ENCODE assay signal across 33 cellular contexts in genomic region chr20:8635048-8635572, GRCh38.
"Had no signal": no experiment of that assay in that cellular context is flagged by ENCODE, and none has a peak within 500 bp of the region (broad histone marks: within the 10 kb centered on the region; RNA-seq: fewer than 3 reads in every experiment).

No MANE protein-coding gene starts in this region.

- H3K79me2 ChIP-seq: parathyroid adenoma had no signal

- H3K27me3 Mint-ChIP-seq: naive thymus-derived CD8-positive, alpha-beta T cell; natural killer cell treated with Interleukin-12 subunit alpha and Interleukin-12 subunit beta and Interleukin-15 and Interleukin-18, amount 100 ng/mL, for 72 hours; progenitor cell of endocrine pancreas; stimulated activated memory B cell treated with anti-CD40 and anti-IgM and Interleukin-4, amounts not matched to agents 10 μg/mL and 1 μg/mL and 100 μg/mL, for 72 hours; stimulated activated naive CD8-positive, alpha-beta T cell treated with anti-CD3 and anti-CD28 coated beads, Interleukin-15, amount 100 ng/mL, for 72 hours; type B pancreatic cell had no signal

- H3K4me2 ChIP-seq: smooth muscle cell had no signal

- H3K36me3 Mint-ChIP-seq: naive thymus-derived CD8-positive, alpha-beta T cell; stimulated activated memory B cell treated with anti-CD40 and anti-IgM and Interleukin-4, amounts not matched to agents 10 μg/mL and 1 μg/mL and 100 μg/mL, for 72 hours; type B pancreatic cell had no signal

- H3K4me1 Mint-ChIP-seq: naive thymus-derived CD8-positive, alpha-beta T cell; nephron progenitor cell; neural crest cell; stimulated activated memory B cell treated with anti-CD40 and anti-IgM and Interleukin-4, amounts not matched to agents 10 μg/mL and 1 μg/mL and 100 μg/mL, for 72 hours; stimulated activated naive CD8-positive, alpha-beta T cell treated with anti-CD3 and anti-CD28 coated beads, Interleukin-15, amount 100 ng/mL, for 72 hours had no signal

- ATAC-seq: naive thymus-derived CD8-positive, alpha-beta T cell; natural killer cell treated with Interleukin-12 subunit alpha and Interleukin-12 subunit beta and Interleukin-15 and Interleukin-18, amount 100 ng/mL, for 72 hours; psoas muscle; right cardiac atrium; sciatic nerve; stimulated activated memory B cell treated with anti-CD40 and anti-IgM and Interleukin-4, amounts not matched to agents 10 μg/mL and 1 μg/mL and 100 μg/mL, for 72 hours; stimulated activated naive CD8-positive, alpha-beta T cell treated with anti-CD3 and anti-CD28 coated beads, Interleukin-15, amount 100 ng/mL, for 72 hours; stimulated activated naive CD8-positive, alpha-beta T cell treated with anti-CD3 and anti-CD28 coated beads, Interleukin-15, Interleukin-2, amounts not matched to agents 100 U/mL and 50 U/mL, for 24 hours; upper lobe of right lung had no signal

- H3K4me1 ChIP-seq: psoas muscle, spleen, suprapubic skin, testis, tibial artery, transverse colon, upper lobe of right lung, uterus had no signal

- H3K4me3 Mint-ChIP-seq: naive thymus-derived CD8-positive, alpha-beta T cell; natural killer cell treated with Interleukin-12 subunit alpha and Interleukin-12 subunit beta and Interleukin-15 and Interleukin-18, amount 100 ng/mL, for 72 hours; nephron progenitor cell; neural crest cell; stimulated activated memory B cell treated with anti-CD40 and anti-IgM and Interleukin-4, amounts not matched to agents 10 μg/mL and 1 μg/mL and 100 μg/mL, for 72 hours; stimulated activated naive CD8-positive, alpha-beta T cell treated with anti-CD3 and anti-CD28 coated beads, Interleukin-15, amount 100 ng/mL, for 72 hours; type B pancreatic cell had no signal

- H3K27ac Mint-ChIP-seq: natural killer cell treated with Interleukin-12 subunit alpha and Interleukin-12 subunit beta and Interleukin-15 and Interleukin-18, amount 100 ng/mL, for 72 hours; nephron progenitor cell; progenitor cell of endocrine pancreas; stimulated activated memory B cell treated with anti-CD40 and anti-IgM and Interleukin-4, amounts not matched to agents 10 μg/mL and 1 μg/mL and 100 μg/mL, for 72 hours; stimulated activated naive CD8-positive, alpha-beta T cell treated with anti-CD3 and anti-CD28 coated beads, Interleukin-15, amount 100 ng/mL, for 72 hours; type B pancreatic cell had no signal

- H3K9me3 ChIP-seq: neutrophil, ovary, psoas muscle, spleen, suprapubic skin, testis, tibial artery, transverse colon, upper lobe of right lung, uterus had no signal

- H3K27ac ChIP-seq: neutrophil, ovary, parathyroid adenoma, psoas muscle, skin epidermis, spleen, suprapubic skin, testis, tibial artery, transverse colon, upper lobe of right lung, uterus had no signal

- DNase-seq: naive thymus-derived CD8-positive, alpha-beta T cell; nephron progenitor cell; occipital lobe; ovary; posterior cingulate gyrus; psoas muscle; right cardiac atrium; spleen; stimulated activated CD4-positive, alpha-beta T cell treated with anti-CD3 and anti-CD28 coated beads, Interleukin-12 subunit alpha, Interleukin-12 subunit beta, amount 100 ng/mL, for 4 hours; stimulated activated CD4-positive, alpha-beta T cell treated with anti-CD3 and anti-CD28 coated beads, Interleukin-1b, Interleukin-23, amount 100 ng/mL, for 48 hours; stimulated activated CD4-positive, alpha-beta T cell treated with anti-CD3 and anti-CD28 coated beads, Interleukin-4, amount 100 ng/mL, for 1 hour; stimulated activated CD4-positive, alpha-beta T cell treated with anti-CD3 and anti-CD28 coated beads, Interleukin-4, amount 100 ng/mL, for 4 hours; stimulated activated CD8-positive, alpha-beta memory T cell treated with anti-CD3 and anti-CD28 coated beads, Interleukin-4, amount 100 ng/mL, for 48 hours; stimulated activated naive CD4-positive, alpha-beta T cell; stimulated activated naive CD8-positive, alpha-beta T cell treated with anti-CD3 and anti-CD28 coated beads, Interleukin-15, amount 100 ng/mL, for 72 hours; stimulated activated naive CD8-positive, alpha-beta T cell treated with anti-CD3 and anti-CD28 coated beads, Interleukin-15, Interleukin-2, amounts not matched to agents 100 U/mL and 50 U/mL, for 24 hours; substantia nigra; testis; tibial artery; transverse colon; upper lobe of right lung; uterus had no signal

- H3K36me3 ChIP-seq: neutrophil, ovary, spleen, suprapubic skin, tibial artery, transverse colon, upper lobe of right lung, uterus had no signal

- H3K9ac ChIP-seq: parathyroid adenoma had no signal

- H3K4me3 ChIP-seq: ovary, psoas muscle, skin epidermis, smooth muscle cell, spleen, suprapubic skin, testis, tibial artery, transverse colon, upper lobe of right lung, uterus had no signal

- H3K9me3 Mint-ChIP-seq: natural killer cell treated with Interleukin-12 subunit alpha and Interleukin-12 subunit beta and Interleukin-15 and Interleukin-18, amount 100 ng/mL, for 72 hours; nephron progenitor cell; neural crest cell; stimulated activated memory B cell treated with anti-CD40 and anti-IgM and Interleukin-4, amounts not matched to agents 10 μg/mL and 1 μg/mL and 100 μg/mL, for 72 hours; stimulated activated naive CD8-positive, alpha-beta T cell treated with anti-CD3 and anti-CD28 coated beads, Interleukin-15, amount 100 ng/mL, for 72 hours; type B pancreatic cell had no signal

- H3K27me3 ChIP-seq: neutrophil, ovary, spleen, suprapubic skin, testis, tibial artery, transverse colon, upper lobe of right lung, uterus had no signal

- H2AFZ ChIP-seq: parathyroid adenoma had no signal
